Comparison of ENCODE assay signal across 1 cellular context in genomic region chrX:149818652-149819051, GRCh38.
TF ChIP-seq lines count a peak whose summit lies in the region.

No MANE protein-coding gene starts in this region.

TF ChIP-seq in HEK293, 187 proteins besides CTCF, POLR2A, EP300 and RAD21:
- TF ChIP-seq ATF2 (tag by site-specific recombination; IDR thresholded peaks at IDR 0.05; ENCODE audit: low read depth): no peak
- TF ChIP-seq ZNF280C (tag by site-specific recombination; IDR thresholded peaks at IDR 0.05): no peak
- no peak for TF ChIP-seq ZNF561 (tag by site-specific recombination; IDR thresholded peaks at IDR 0.05; ENCODE audit: borderline replicate concordance)
- no peak for TF ChIP-seq SCRT2 (tag by site-specific recombination; IDR thresholded peaks at IDR 0.05)
- no peak for TF ChIP-seq ZNF223 (tag by site-specific recombination; IDR thresholded peaks at IDR 0.05)
- no peak for TF ChIP-seq ZNF514 (tag by site-specific recombination; IDR thresholded peaks at IDR 0.05)
- TF ChIP-seq SETDB1 (IDR thresholded peaks at IDR 0.05; ENCODE audit: insufficient read length, low read length): peak; percentile 85
TF ChIP-seq in HEK293: peak in this region for 1.
